In genomic region chr9:93649610-93650261, GRCh38 we compare ENCODE assay signal across 18 cellular contexts.
A peak's percentile ranks its signal among the peaks of the same experiment; 100 is the strongest.
DNase-seq lines count a peak whose midpoint lies in the region; ATAC-seq, FAIRE-seq and TF ChIP-seq lines count a peak whose summit lies in the region.
"Had no signal": no experiment of that assay in that cellular context is flagged by ENCODE, and none has a peak within 500 bp of the region (broad histone marks: within the 10 kb centered on the region; RNA-seq: fewer than 3 reads in every experiment).

No MANE protein-coding gene starts in this region.

- no peak overlapping the region for H3K18ac ChIP-seq in H1 (ENCODE audit: extremely low read depth, low read length)

- ATAC-seq in stimulated activated effector memory CD8-positive, alpha-beta T cell treated with anti-CD3 and anti-CD28 coated beads, Interleukin-12 subunit alpha, Interleukin-12 subunit beta, amount 100 ng/mL, for 72 hours: peak; percentile 65
- ATAC-seq: A549; left colon; stimulated activated naive CD8-positive, alpha-beta T cell treated with anti-CD3 and anti-CD28 coated beads, Interleukin-15, amount 100 ng/mL, for 72 hours had no signal

- TF ChIP-seq EP300 in H1 (IDR thresholded peaks at IDR 0.05; ENCODE audit: borderline replicate concordance in 1 of 2, low read depth in 2 of 2, low read length in 2 of 2): no peak

- no peak overlapping the region for H2AFZ ChIP-seq in H1 (ENCODE audit: low read length)

- no peak overlapping the region for H3K4me3 ChIP-seq in H1 (ENCODE audit: extremely low read depth in 1 of 4, insufficient read depth in 2 of 4, low read depth in 3 of 4, low read length in 4 of 4)
- no peak overlapping the region for H3K4me3 ChIP-seq in prostate gland
- H3K4me3 ChIP-seq: A549 had no signal

- TF ChIP-seq CTCF in H1 (IDR thresholded peaks at IDR 0.05; ENCODE audit: control extremely low read depth in 1 of 3, insufficient read depth in 1 of 3, low read depth in 1 of 3, low read length in 3 of 3): no peak
- no peak for TF ChIP-seq CTCF in prostate gland (IDR thresholded peaks at IDR 0.05)

- no peak overlapping the region for H2BK120ac ChIP-seq in H1 (replicated peaks; ENCODE audit: low read depth, low read length)

- no peak overlapping the region for H2BK15ac ChIP-seq in H1 (ENCODE audit: low read length)

- no peaks in the 10 kb centered on the region for H3K79me1 ChIP-seq in H1 (ENCODE audit: low read depth, low read length)

- TF ChIP-seq POLR2A in H1 (IDR thresholded peaks at IDR 0.05; ENCODE audit: control extremely low read depth in 1 of 2, low read depth in 2 of 2, low read length in 2 of 2) (no peak), prostate gland (IDR thresholded peaks at IDR 0.05) (no peak)

- H3K4me2 ChIP-seq in H1 (ENCODE audit: insufficient read depth in 1 of 2, low read depth in 2 of 2, low read length in 2 of 2): no peak overlapping the region
- H3K4me2 ChIP-seq: A549 had no signal

- no peak overlapping the region for H3K14ac ChIP-seq in H1 (ENCODE audit: insufficient read length)

- no peaks in the 10 kb centered on the region for H3K4me1 Mint-ChIP-seq in activated T-cell treated with anti-CD3 and anti-CD28 coated beads, Interleukin-2, amount 50 U/mL, for 24 hours (ENCODE audit: low read depth)
- H3K4me1 Mint-ChIP-seq in stimulated activated effector memory CD8-positive, alpha-beta T cell treated with anti-CD3 and anti-CD28 coated beads, Interleukin-12 subunit alpha, Interleukin-12 subunit beta, amount 100 ng/mL, for 72 hours: peaks cover 7% of the 10 kb centered on the region
- H3K4me1 Mint-ChIP-seq: activated naive CD4-positive, alpha-beta T cell treated with anti-CD3 and anti-CD28 coated beads, Interleukin-2, amount 10 ng/mL, durations not matched to agents 7 days and 5 days; nephron; stimulated activated naive CD8-positive, alpha-beta T cell treated with anti-CD3 and anti-CD28 coated beads, Interleukin-15, amount 100 ng/mL, for 72 hours had no signal

- H3K36me3 Mint-ChIP-seq in activated T-cell treated with anti-CD3 and anti-CD28 coated beads, Interleukin-2, amount 50 U/mL, for 24 hours (ENCODE audit: low read depth): peaks cover 73% of the 10 kb centered on the region
- peaks cover 19% of the 10 kb centered on the region for H3K36me3 Mint-ChIP-seq in stimulated activated effector memory CD8-positive, alpha-beta T cell treated with anti-CD3 and anti-CD28 coated beads, Interleukin-12 subunit alpha, Interleukin-12 subunit beta, amount 100 ng/mL, for 72 hours
- H3K36me3 Mint-ChIP-seq: activated naive CD4-positive, alpha-beta T cell treated with anti-CD3 and anti-CD28 coated beads, Interleukin-2, amount 10 ng/mL, durations not matched to agents 7 days and 5 days had no signal

- FAIRE-seq in HTR-8/SVneo (lab: Jason Lieb, UNC) (peak; percentile 91), H1 (lab: Jason Lieb, UNC) (no peak)
- FAIRE-seq: A549, astrocyte had no signal

- POLR2A ChIA-PET in H1 (lab: Charles Lee; ENCODE audit: partially characterized antibody): no interaction called here

- no peaks in the 10 kb centered on the region for H3K4me1 ChIP-seq in H1 (replicated peaks in 1 of 4; ENCODE audit: control insufficient read depth in 3 of 4, insufficient read depth in 4 of 4, low read length in 3 of 4)
- no peaks in the 10 kb centered on the region for H3K4me1 ChIP-seq in prostate gland (replicated peaks)
- H3K4me1 ChIP-seq: A549 had no signal

- no peak overlapping the region for H3K27ac Mint-ChIP-seq in activated T-cell treated with anti-CD3 and anti-CD28 coated beads, Interleukin-2, amount 50 U/mL, for 24 hours
- H3K27ac Mint-ChIP-seq in stimulated activated effector memory CD8-positive, alpha-beta T cell treated with anti-CD3 and anti-CD28 coated beads, Interleukin-12 subunit alpha, Interleukin-12 subunit beta, amount 100 ng/mL, for 72 hours: no peak overlapping the region
- H3K27ac Mint-ChIP-seq: activated naive CD4-positive, alpha-beta T cell treated with anti-CD3 and anti-CD28 coated beads, Interleukin-2, amount 10 ng/mL, durations not matched to agents 7 days and 5 days; nephron; stimulated activated naive CD8-positive, alpha-beta T cell treated with anti-CD3 and anti-CD28 coated beads, Interleukin-15, amount 100 ng/mL, for 72 hours had no signal

- intact Hi-C loops in prostate gland (cut with DNase I): no loop called here

- CTCF ChIA-PET in H1 (lab: Charles Lee; ENCODE audit: partially characterized antibody): no interaction called here

- no peak overlapping the region for H3K23ac ChIP-seq in H1 (ENCODE audit: insufficient read length)

- H4K91ac ChIP-seq in H1 (replicated peaks; ENCODE audit: insufficient read length, low read length): peak overlapping the region; percentile 30

- H3K27me3 ChIP-seq in H1 (replicated peaks in 1 of 4; ENCODE audit: control insufficient read depth in 3 of 4, extremely low read depth in 1 of 4, insufficient read depth in 3 of 4, low read length in 3 of 4) (no peaks in the 10 kb centered on the region), prostate gland (replicated peaks; ENCODE audit: insufficient read depth) (no peaks in the 10 kb centered on the region)

- H3K36me3 ChIP-seq in H1 (ENCODE audit: control insufficient read depth in 2 of 4, insufficient read depth in 4 of 4, low read length in 3 of 4): peaks cover 3 to 12% (median 11%) of the 10 kb centered on the region in 4 experiments; a peak in 5 of 8 replicates
- H3K36me3 ChIP-seq in prostate gland: peaks cover 12 to 22% of the 10 kb centered on the region in 2 donors

- H4K5ac ChIP-seq in H1 (ENCODE audit: insufficient read length, low read depth, low read length): no peak overlapping the region

- H2BK20ac ChIP-seq in H1 (ENCODE audit: low read length): no peak overlapping the region

- H3K79me2 ChIP-seq in H1 (ENCODE audit: control insufficient read depth in 1 of 2, insufficient read depth in 2 of 2, low read length in 2 of 2): no peaks in the 10 kb centered on the region

- no peaks in the 10 kb centered on the region for H3K9me3 Mint-ChIP-seq in activated T-cell treated with anti-CD3 and anti-CD28 coated beads, Interleukin-2, amount 50 U/mL, for 24 hours
- no peaks in the 10 kb centered on the region for H3K9me3 Mint-ChIP-seq in stimulated activated effector memory CD8-positive, alpha-beta T cell treated with anti-CD3 and anti-CD28 coated beads, Interleukin-12 subunit alpha, Interleukin-12 subunit beta, amount 100 ng/mL, for 72 hours
- H3K9me3 Mint-ChIP-seq: activated naive CD4-positive, alpha-beta T cell treated with anti-CD3 and anti-CD28 coated beads, Interleukin-2, amount 10 ng/mL, durations not matched to agents 7 days and 5 days; nephron; stimulated activated naive CD8-positive, alpha-beta T cell treated with anti-CD3 and anti-CD28 coated beads, Interleukin-15, amount 100 ng/mL, for 72 hours had no signal

- H3K9me3 ChIP-seq in H1 (ENCODE audit: insufficient read depth in 2 of 2, low read depth in 1 of 2, low read length in 1 of 2) (no peaks in the 10 kb centered on the region), prostate gland (no peaks in the 10 kb centered on the region)
- H3K9me3 ChIP-seq: A549 had no signal

- no peak overlapping the region; a peak in 1 of 7 replicates for H3K9ac ChIP-seq in H1 (replicated peaks in 1 of 4; ENCODE audit: extremely low read depth in 1 of 4, low read depth in 3 of 4, low read length in 3 of 4)

- peak overlapping the region; percentile 55; the same call in 1 of the 2 replicates for H2BK5ac ChIP-seq in H1 (ENCODE audit: low read depth, low read length)

- H4K20me1 ChIP-seq in H1 (replicated peaks in 1 of 2; ENCODE audit: control insufficient read depth in 1 of 2, insufficient read depth in 2 of 2, low read length in 2 of 2): peaks cover 0 to 8% of the 10 kb centered on the region in 2 experiments

- no peak overlapping the region for H3K4me3 Mint-ChIP-seq in activated T-cell treated with anti-CD3 and anti-CD28 coated beads, Interleukin-2, amount 50 U/mL, for 24 hours
- H3K4me3 Mint-ChIP-seq in stimulated activated effector memory CD8-positive, alpha-beta T cell treated with anti-CD3 and anti-CD28 coated beads, Interleukin-12 subunit alpha, Interleukin-12 subunit beta, amount 100 ng/mL, for 72 hours: no peak overlapping the region
- H3K4me3 Mint-ChIP-seq: activated naive CD4-positive, alpha-beta T cell treated with anti-CD3 and anti-CD28 coated beads, Interleukin-2, amount 10 ng/mL, durations not matched to agents 7 days and 5 days; nephron; stimulated activated naive CD8-positive, alpha-beta T cell treated with anti-CD3 and anti-CD28 coated beads, Interleukin-15, amount 100 ng/mL, for 72 hours had no signal

- H4K8ac ChIP-seq in H1 (ENCODE audit: extremely low read depth, insufficient read depth, low read length): no peak overlapping the region

- 89% methylated on average over 19 of the region's 19 CpGs; no CpG with 5 or more reads in 1 of the 2 experiments for WGBS in H1 (ENCODE audit: extremely low coverage in 1 of 2, insufficient coverage in 1 of 2, insufficient read length in 1 of 2, insufficient replicate concordance in 2 of 2, low coverage in 1 of 2, low lambda C conversion rate in 2 of 2, missing lambda C conversion rate in 1 of 2), 2 experiments
- WGBS in prostate gland: 92% methylated on average over 18 of the region's 19 CpGs

- H2AK5ac ChIP-seq in H1 (ENCODE audit: low read depth, low read length): no peak overlapping the region

- H2BK12ac ChIP-seq in H1 (ENCODE audit: low read depth, low read length): peak overlapping the region; percentile 56; the same call in 1 of the 2 replicates

- H3K23me2 ChIP-seq in H1 (ENCODE audit: low read depth, low read length): no peaks in the 10 kb centered on the region

- peak; percentile 14 for DNase-seq in activated T-cell treated with anti-CD3 and anti-CD28 coated beads, Interleukin-2, amount 50 U/mL, for 24 hours
- DNase-seq in activated T-cell treated with anti-CD3 and anti-CD28 coated beads, Interleukin-2, amount 50 U/mL, for 48 hours: no peak
- DNase-seq in HTR-8/SVneo (ENCODE audit: insufficient read length, low spot score) (no peak), H1 (ENCODE audit: low read depth in 1 of 2, low spot score in 2 of 2) (no peak), cerebellum (ENCODE audit: low spot score) (no peak), ureter (ENCODE audit: low spot score) (no peak), prostate gland (ENCODE audit: low spot score) (no peak)
- DNase-seq in stimulated activated effector memory CD8-positive, alpha-beta T cell treated with anti-CD3 and anti-CD28 coated beads, Interleukin-12 subunit alpha, Interleukin-12 subunit beta, amount 100 ng/mL, for 72 hours (ENCODE audit: low spot score in 2 of 2): no peak
- DNase-seq: activated naive CD4-positive, alpha-beta T cell treated with anti-CD3 and anti-CD28 coated beads, Interleukin-2, amount 10 ng/mL, durations not matched to agents 7 days and 5 days; effector memory CD4-positive, alpha-beta T cell; midbrain; stimulated activated CD4-positive, alpha-beta T cell treated with anti-CD3 and anti-CD28 coated beads, Interleukin-2, amount 100 ng/mL, for 48 hours had no signal

- H3K27ac ChIP-seq in H1 (ENCODE audit: low read depth, low read length): no peak overlapping the region
- H3K27ac ChIP-seq in prostate gland: no peak overlapping the region
- H3K27ac ChIP-seq: A549, RWPE1 had no signal

- no peaks in the 10 kb centered on the region for H3K27me3 Mint-ChIP-seq in activated T-cell treated with anti-CD3 and anti-CD28 coated beads, Interleukin-2, amount 50 U/mL, for 24 hours
- H3K27me3 Mint-ChIP-seq: activated naive CD4-positive, alpha-beta T cell treated with anti-CD3 and anti-CD28 coated beads, Interleukin-2, amount 10 ng/mL, durations not matched to agents 7 days and 5 days; stimulated activated naive CD8-positive, alpha-beta T cell treated with anti-CD3 and anti-CD28 coated beads, Interleukin-15, amount 100 ng/mL, for 72 hours had no signal

- H3K4ac ChIP-seq in H1 (replicated peaks; ENCODE audit: insufficient read length, low read depth, low read length): no peak overlapping the region

- H3K56ac ChIP-seq in H1 (replicated peaks; ENCODE audit: insufficient read length, low read depth, low read length): no peak overlapping the region

- no peak for TF ChIP-seq RAD21 in H1 (IDR thresholded peaks at IDR 0.05 in 1 of 2, conservative IDR thresholded peaks at IDR 0.05 in 1 of 2; ENCODE audit: low read depth in 2 of 2, low read length in 2 of 2)
